In the genomic region with DNA sequence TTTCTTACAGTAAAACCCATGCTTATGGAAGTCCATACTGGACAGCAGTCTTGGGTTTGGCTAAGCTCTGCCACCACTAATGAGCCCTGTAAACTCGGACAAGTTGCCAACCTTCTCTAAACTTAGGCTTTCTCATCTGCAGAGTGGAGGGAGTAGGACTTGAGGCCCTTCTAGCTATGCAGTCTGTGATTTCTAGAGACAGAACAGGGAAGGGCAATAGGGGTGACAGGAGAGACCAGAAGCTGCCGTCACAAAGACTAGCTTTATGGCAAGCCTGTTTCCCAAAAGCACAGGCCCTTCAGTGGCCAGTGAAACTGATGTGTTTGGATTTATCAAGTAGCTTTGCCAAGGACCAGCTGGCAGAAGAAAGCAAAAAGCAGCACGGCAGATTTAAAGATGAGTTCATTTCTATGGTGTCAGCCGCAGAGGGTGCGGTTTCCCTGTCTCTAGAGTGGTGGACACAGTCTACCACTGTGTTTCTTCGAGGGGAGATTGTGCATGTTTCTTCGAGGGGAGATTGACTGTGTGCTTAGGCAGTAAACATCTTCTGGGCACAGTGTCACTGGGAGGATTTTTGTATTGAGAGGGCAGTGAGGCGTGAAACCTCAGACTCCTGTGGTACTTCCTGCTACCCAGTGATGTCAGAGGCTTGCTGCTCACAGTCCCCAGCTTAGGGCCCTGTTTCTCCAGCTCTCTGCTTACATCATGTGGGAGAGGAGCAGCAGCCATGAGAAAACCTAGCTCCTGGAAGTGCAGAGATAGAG, we compare ENCODE assay signal across 8 cellular contexts.
DNase-seq lines count a peak whose midpoint lies in the region; ATAC-seq and TF ChIP-seq lines count a peak whose summit lies in the region.

No MANE protein-coding gene starts in this region.

- TF ChIP-seq CTCF in HFFc6 (IDR thresholded peaks at IDR 0.05): no peak
- no peak for TF ChIP-seq CTCF in cardiac fibroblast (IDR thresholded peaks at IDR 0.05; ENCODE audit: low read depth, low read length)

- H3K27me3 ChIP-seq in mucosa of rectum (ENCODE audit: control insufficient read depth in 2 of 2, insufficient read depth in 2 of 2, low read length in 2 of 2): no peaks in the 10 kb centered on the region

- no peaks in the 10 kb centered on the region for H3K9me3 Mint-ChIP-seq in HFFc6
- no peaks in the 10 kb centered on the region for H3K9me3 Mint-ChIP-seq in activated naive CD4-positive, alpha-beta T cell treated with anti-CD3 and anti-CD28 coated beads, Interleukin-2, amount 50 U/mL, for 72 hours
- H3K9me3 Mint-ChIP-seq in T-helper 2 cell treated with Interferon-gamma antibody and Interleukin-4, amounts not matched to agents 5 μg/mL and 100 μg/mL, for 36 hours: no peaks in the 10 kb centered on the region

- peak; percentile 8 for DNase-seq in NCI-H2227 (lab: John Stamatoyannopoulos, UW; ENCODE audit: unreplicated experiment)
- DNase-seq in NCI-H2227 treated with DMSO at 0.1 percent for 48 hours (lab: John Stamatoyannopoulos, UW): no peak
- peak; percentile 54 for DNase-seq in HFFc6
- DNase-seq in NCI-H187 treated with DMSO at 0.1 percent for 48 hours (lab: John Stamatoyannopoulos, UW): peak; percentile 58
- peak; percentile 58 to 61 for DNase-seq in cardiac fibroblast (ENCODE audit: low read depth in 2 of 2)
- DNase-seq in activated naive CD4-positive, alpha-beta T cell treated with anti-CD3 and anti-CD28 coated beads, Interleukin-2, amount 50 U/mL, for 72 hours (ENCODE audit: low spot score in 2 of 2): no peak
- no peak for DNase-seq in T-helper 2 cell treated with Interferon-gamma antibody and Interleukin-4, amounts not matched to agents 5 μg/mL and 100 μg/mL, for 36 hours (ENCODE audit: low spot score)

- H3K9ac ChIP-seq in mucosa of rectum (ENCODE audit: low read depth in 1 of 2, low read length in 2 of 2): no peak overlapping the region

- peaks cover 57% of the 10 kb centered on the region for H3K4me1 Mint-ChIP-seq in HFFc6 (ENCODE audit: low read depth)
- H3K4me1 Mint-ChIP-seq in T-helper 2 cell treated with Interferon-gamma antibody and Interleukin-4, amounts not matched to agents 5 μg/mL and 100 μg/mL, for 36 hours (ENCODE audit: low read depth): no peaks in the 10 kb centered on the region

- H3K4me1 ChIP-seq in mucosa of rectum (ENCODE audit: control insufficient read depth in 2 of 2, insufficient read depth in 2 of 2, low read length in 2 of 2): no peaks in the 10 kb centered on the region

- H3K36me3 Mint-ChIP-seq in HFFc6 (ENCODE audit: low read depth): peaks cover 9% of the 10 kb centered on the region
- no peaks in the 10 kb centered on the region for H3K36me3 Mint-ChIP-seq in activated naive CD4-positive, alpha-beta T cell treated with anti-CD3 and anti-CD28 coated beads, Interleukin-2, amount 50 U/mL, for 72 hours
- no peaks in the 10 kb centered on the region for H3K36me3 Mint-ChIP-seq in T-helper 2 cell treated with Interferon-gamma antibody and Interleukin-4, amounts not matched to agents 5 μg/mL and 100 μg/mL, for 36 hours (ENCODE audit: low read depth)

- no peaks in the 10 kb centered on the region for H3K36me3 ChIP-seq in mucosa of rectum (ENCODE audit: control insufficient read depth in 2 of 2, insufficient read depth in 2 of 2, low read length in 2 of 2)

- H3K4me3 Mint-ChIP-seq in HFFc6: peak overlapping the region; percentile 3; the same call in 1 of the 2 replicates
- H3K4me3 Mint-ChIP-seq in T-helper 2 cell treated with Interferon-gamma antibody and Interleukin-4, amounts not matched to agents 5 μg/mL and 100 μg/mL, for 36 hours: no peak overlapping the region

- no peaks in the 10 kb centered on the region for H3K9me3 ChIP-seq in mucosa of rectum (ENCODE audit: control insufficient read depth in 2 of 2, low read length in 2 of 2)

- no peaks in the 10 kb centered on the region; the same call in 1 of the 2 replicates for H3K27me3 Mint-ChIP-seq in HFFc6 (ENCODE audit: insufficient read depth)
- peaks cover 6% of the 10 kb centered on the region for H3K27me3 Mint-ChIP-seq in T-helper 2 cell treated with Interferon-gamma antibody and Interleukin-4, amounts not matched to agents 5 μg/mL and 100 μg/mL, for 36 hours (ENCODE audit: low read depth)

- H3K27ac ChIP-seq in mucosa of rectum (ENCODE audit: low read depth in 2 of 2, low read length in 2 of 2): peak overlapping the region; percentile 12 to 56

- H3K4me3 ChIP-seq in cardiac fibroblast (replicated peaks in 1 of 2; ENCODE audit: low read depth in 2 of 2, low read length in 2 of 2) (no peak overlapping the region), mucosa of rectum (ENCODE audit: low read length in 2 of 2) (no peak overlapping the region)

- no peak for ATAC-seq in activated naive CD4-positive, alpha-beta T cell treated with anti-CD3 and anti-CD28 coated beads, Interleukin-2, amount 50 U/mL, for 72 hours

- peak overlapping the region; percentile 76 for H3K27ac Mint-ChIP-seq in HFFc6
- H3K27ac Mint-ChIP-seq in activated naive CD4-positive, alpha-beta T cell treated with anti-CD3 and anti-CD28 coated beads, Interleukin-2, amount 50 U/mL, for 72 hours: no peak overlapping the region
- no peak overlapping the region for H3K27ac Mint-ChIP-seq in T-helper 2 cell treated with Interferon-gamma antibody and Interleukin-4, amounts not matched to agents 5 μg/mL and 100 μg/mL, for 36 hours

Comparison
In these comparisons a context has a peak if more than half of its experiments do, and no peak if none do; other contexts are left out.
1. DNase-seq: peak in NCI-H2227 (single experiment), HFFc6 (single experiment), NCI-H187 treated with DMSO at 0.1 percent for 48 hours (single experiment) and cardiac fibroblast (2 of 2); none in NCI-H2227 treated with DMSO at 0.1 percent for 48 hours (single experiment), activated naive CD4-positive, alpha-beta T cell treated with anti-CD3 and anti-CD28 coated beads, Interleukin-2, amount 50 U/mL, for 72 hours (0 of 2) and T-helper 2 cell treated with Interferon-gamma antibody and Interleukin-4, amounts not matched to agents 5 μg/mL and 100 μg/mL, for 36 hours (single experiment).